ENCODE assay signal across 10 cellular contexts in genomic region chr4:127788517-127788916, GRCh38. TPM values are rescaled to one million over a fixed set of nuclear protein-coding genes. Genes with fewer than 3 reads are reported as not detected.
DNase-seq lines count a peak whose midpoint lies in the region; ATAC-seq and TF ChIP-seq lines count a peak whose summit lies in the region.
"Had no signal": no experiment of that assay in that cellular context is flagged by ENCODE, and none has a peak within 500 bp of the region (broad histone marks: within the 10 kb centered on the region; RNA-seq: fewer than 3 reads in every experiment).

No MANE protein-coding gene starts in this region.

- H3K27me3 ChIP-seq in Panc1 (ENCODE audit: control insufficient read depth, insufficient read depth, low read length), result no peaks in the 10 kb centered on the region

- BruUV-seq in Panc1 (replicated peaks; lab: Mats Ljungman, UMichigan), result no TSS peak

- ATAC-seq in GM18502 (IDR thresholded peaks at IDR 0.05; ENCODE audit: poor library complexity, unreplicated experiment) (peak; percentile 69), HG02623 (IDR thresholded peaks at IDR 0.05; ENCODE audit: unreplicated experiment) (peak; percentile 54), Panc1 (peak; percentile 78), left lobe of liver (peak; percentile 63), HG02571 (IDR thresholded peaks at IDR 0.05; ENCODE audit: unreplicated experiment) (no peak)
- ATAC-seq: natural killer cell treated with Interleukin-12 subunit alpha and Interleukin-12 subunit beta and Interleukin-15 and Interleukin-18, amount 100 ng/mL, for 72 hours had no signal

- in situ Hi-C loops in Panc1 (cut with HindIII; ENCODE audit: low pct_unique_long_range_greater_than_20kb, low sequenced_read_pairs), result no loop called here
- in situ Hi-C loops in GM13976 (cut with MboI; ENCODE audit: low sequenced_read_pairs, unreplicated experiment), result no loop called here

- TF ChIP-seq CTCF in Panc1 (IDR thresholded peaks at IDR 0.05) (peak; percentile 57), GM13976 (IDR thresholded peaks at IDR 0.05; ENCODE audit: borderline replicate concordance, control extremely low read depth, extremely low read depth, insufficient read depth, missing control alignments) (no peak)

- H3K4me3 ChIP-seq in Panc1 (ENCODE audit: low read depth in 2 of 2, low read length in 2 of 2), result no peak overlapping the region

- intact Hi-C loops in Panc1 (cut with micrococcal nuclease; ENCODE audit: unreplicated experiment), result no loop called here

- peaks cover 2% of the 10 kb centered on the region; the same call in 1 of the 2 replicates for H3K4me1 ChIP-seq in Panc1 (ENCODE audit: control insufficient read depth, insufficient read depth, low read length)

- no peaks in the 10 kb centered on the region for H3K9me3 ChIP-seq in Panc1 (ENCODE audit: control insufficient read depth, insufficient read depth, low read depth, low read length)

- H3K27ac ChIP-seq in Panc1 (ENCODE audit: low read length), result no peak overlapping the region

- DNase-seq in Panc1 (ENCODE audit: low read depth, low spot score) (no peak), left lobe of liver (ENCODE audit: low spot score) (no peak), GM13976 (ENCODE audit: low spot score) (no peak), activated T-cell treated with anti-CD3 and anti-CD28 coated beads for 4 hours (no peak), SHP77 treated with DMSO at 0.1 percent for 48 hours (lab: John Stamatoyannopoulos, UW) (no peak)

- H3K36me3 ChIP-seq in Panc1 (ENCODE audit: control insufficient read depth, insufficient read depth, low read length), result no peaks in the 10 kb centered on the region

- POLR2A ChIA-PET in Panc1 (lab: Charles Lee), result no interaction called here

- CTCF ChIA-PET in Panc1 (lab: Charles Lee), result no interaction called here

RNA-seq across cellular contexts. Expression of gene HSPA4L, which starts 6.4 kb away (rescaled TPM):
- total RNA-seq in Panc1 (2021; ENCODE audit: unreplicated experiment) (21.5 TPM), left lobe of liver (3.9 TPM)
- polyA plus RNA-seq in Panc1 (2012; ENCODE audit: insufficient read length), result 9.8 TPM

RNA-seq across cellular contexts. Expression of gene SLC25A31, which starts 58.3 kb away (rescaled TPM):
- total RNA-seq in Panc1 (2021; ENCODE audit: unreplicated experiment) (not detected), left lobe of liver (not detected)
- polyA plus RNA-seq in Panc1 (2012; ENCODE audit: insufficient read length), result not detected
- total RNA-seq: natural killer cell treated with Interleukin-12 subunit alpha and Interleukin-12 subunit beta and Interleukin-15 and Interleukin-18, amount 100 ng/mL, for 72 hours; T-helper 2 cell treated with Interferon-gamma antibody and Interleukin-4, amounts not matched to agents 100 ng/mL and 5 ng/mL, for 36 hours had no signal
